In the genomic region with DNA sequence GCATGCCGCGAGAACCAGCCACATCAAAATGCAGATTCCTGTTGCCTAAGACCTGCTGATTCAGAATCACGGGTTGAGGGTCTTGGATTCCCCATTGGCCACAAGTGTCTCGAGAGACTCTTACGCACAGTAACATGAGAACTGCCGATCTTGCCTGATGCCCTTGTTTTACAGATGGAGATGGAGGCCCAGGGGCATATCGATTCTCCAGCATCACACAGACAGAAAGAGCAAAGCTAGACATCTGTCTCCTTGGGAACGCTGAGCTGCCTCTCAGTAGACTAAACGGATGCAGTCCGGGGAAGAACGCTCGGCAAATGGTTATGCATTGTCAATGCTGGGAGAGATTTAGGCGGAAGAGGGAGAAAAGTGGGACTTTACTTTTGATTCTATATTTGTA, we compare ENCODE assay signal across 2 cellular contexts.
TF ChIP-seq lines count a peak whose summit lies in the region.

No MANE protein-coding gene starts in this region.

TF ChIP-seq in GM23338, 12 proteins besides CTCF, POLR2A, EP300 and RAD21 (continued from another document):
- TF ChIP-seq, protein P1, sequence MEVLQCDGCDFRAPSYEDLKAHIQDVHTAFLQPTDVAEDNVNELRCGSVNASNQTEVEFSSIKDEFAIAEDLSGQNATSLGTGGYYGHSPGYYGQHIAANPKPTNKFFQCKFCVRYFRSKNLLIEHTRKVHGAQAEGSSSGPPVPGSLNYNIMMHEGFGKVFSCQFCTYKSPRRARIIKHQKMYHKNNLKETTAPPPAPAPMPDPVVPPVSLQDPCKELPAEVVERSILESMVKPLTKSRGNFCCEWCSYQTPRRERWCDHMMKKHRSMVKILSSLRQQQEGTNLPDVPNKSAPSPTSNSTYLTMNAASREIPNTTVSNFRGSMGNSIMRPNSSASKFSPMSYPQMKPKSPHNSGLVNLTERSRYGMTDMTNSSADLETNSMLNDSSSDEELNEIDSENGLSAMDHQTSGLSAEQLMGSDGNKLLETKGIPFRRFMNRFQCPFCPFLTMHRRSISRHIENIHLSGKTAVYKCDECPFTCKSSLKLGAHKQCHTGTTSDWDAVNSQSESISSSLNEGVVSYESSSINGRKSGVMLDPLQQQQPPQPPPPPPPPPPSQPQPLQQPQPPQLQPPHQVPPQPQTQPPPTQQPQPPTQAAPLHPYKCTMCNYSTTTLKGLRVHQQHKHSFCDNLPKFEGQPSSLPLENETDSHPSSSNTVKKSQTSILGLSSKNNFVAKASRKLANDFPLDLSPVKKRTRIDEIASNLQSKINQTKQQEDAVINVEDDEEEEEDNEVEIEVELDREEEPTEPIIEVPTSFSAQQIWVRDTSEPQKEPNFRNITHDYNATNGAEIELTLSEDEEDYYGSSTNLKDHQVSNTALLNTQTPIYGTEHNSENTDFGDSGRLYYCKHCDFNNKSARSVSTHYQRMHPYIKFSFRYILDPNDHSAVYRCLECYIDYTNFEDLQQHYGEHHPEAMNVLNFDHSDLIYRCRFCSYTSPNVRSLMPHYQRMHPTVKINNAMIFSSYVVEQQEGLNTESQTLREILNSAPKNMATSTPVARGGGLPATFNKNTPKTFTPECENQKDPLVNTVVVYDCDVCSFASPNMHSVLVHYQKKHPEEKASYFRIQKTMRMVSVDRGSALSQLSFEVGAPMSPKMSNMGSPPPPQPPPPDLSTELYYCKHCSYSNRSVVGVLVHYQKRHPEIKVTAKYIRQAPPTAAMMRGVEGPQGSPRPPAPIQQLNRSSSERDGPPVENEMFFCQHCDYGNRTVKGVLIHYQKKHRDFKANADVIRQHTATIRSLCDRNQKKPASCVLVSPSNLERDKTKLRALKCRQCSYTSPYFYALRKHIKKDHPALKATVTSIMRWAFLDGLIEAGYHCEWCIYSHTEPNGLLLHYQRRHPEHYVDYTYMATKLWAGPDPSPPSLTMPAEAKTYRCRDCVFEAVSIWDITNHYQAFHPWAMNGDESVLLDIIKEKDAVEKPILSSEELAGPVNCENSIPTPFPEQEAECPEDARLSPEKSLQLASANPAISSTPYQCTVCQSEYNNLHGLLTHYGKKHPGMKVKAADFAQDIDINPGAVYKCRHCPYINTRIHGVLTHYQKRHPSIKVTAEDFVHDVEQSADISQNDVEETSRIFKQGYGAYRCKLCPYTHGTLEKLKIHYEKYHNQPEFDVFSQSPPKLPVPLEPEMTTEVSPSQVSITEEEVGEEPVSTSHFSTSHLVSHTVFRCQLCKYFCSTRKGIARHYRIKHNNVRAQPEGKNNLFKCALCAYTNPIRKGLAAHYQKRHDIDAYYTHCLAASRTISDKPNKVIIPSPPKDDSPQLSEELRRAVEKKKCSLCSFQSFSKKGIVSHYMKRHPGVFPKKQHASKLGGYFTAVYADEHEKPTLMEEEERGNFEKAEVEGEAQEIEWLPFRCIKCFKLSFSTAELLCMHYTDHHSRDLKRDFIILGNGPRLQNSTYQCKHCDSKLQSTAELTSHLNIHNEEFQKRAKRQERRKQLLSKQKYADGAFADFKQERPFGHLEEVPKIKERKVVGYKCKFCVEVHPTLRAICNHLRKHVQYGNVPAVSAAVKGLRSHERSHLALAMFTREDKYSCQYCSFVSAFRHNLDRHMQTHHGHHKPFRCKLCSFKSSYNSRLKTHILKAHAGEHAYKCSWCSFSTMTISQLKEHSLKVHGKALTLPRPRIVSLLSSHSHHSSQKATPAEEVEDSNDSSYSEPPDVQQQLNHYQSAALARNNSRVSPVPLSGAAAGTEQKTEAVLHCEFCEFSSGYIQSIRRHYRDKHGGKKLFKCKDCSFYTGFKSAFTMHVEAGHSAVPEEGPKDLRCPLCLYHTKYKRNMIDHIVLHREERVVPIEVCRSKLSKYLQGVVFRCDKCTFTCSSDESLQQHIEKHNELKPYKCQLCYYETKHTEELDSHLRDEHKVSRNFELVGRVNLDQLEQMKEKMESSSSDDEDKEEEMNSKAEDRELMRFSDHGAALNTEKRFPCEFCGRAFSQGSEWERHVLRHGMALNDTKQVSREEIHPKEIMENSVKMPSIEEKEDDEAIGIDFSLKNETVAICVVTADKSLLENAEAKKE (CRISPR knock-in tag; IDR thresholded peaks at IDR 0.05), result no peak
- TF ChIP-seq REST (IDR thresholded peaks at IDR 0.05; ENCODE audit: unreplicated experiment) (no peak), CREB1 (CRISPR knock-in tag; IDR thresholded peaks at IDR 0.05; ENCODE audit: low read depth) (no peak), NANOG (IDR thresholded peaks at IDR 0.05; ENCODE audit: borderline replicate concordance) (no peak), ETS1 (IDR thresholded peaks at IDR 0.05) (no peak)

TF ChIP-seq in WTC11, 78 proteins besides CTCF, POLR2A, EP300 and RAD21 (continued from another document):
- TF ChIP-seq HMGXB4 (CRISPR knock-in tag; IDR thresholded peaks at IDR 0.05), result no peak
- TF ChIP-seq ESRRA (CRISPR knock-in tag; IDR thresholded peaks at IDR 0.05; ENCODE audit: borderline replicate concordance), result no peak
- TF ChIP-seq NR3C1 (CRISPR knock-in tag; conservative IDR thresholded peaks at IDR 0.05; ENCODE audit: low read depth), result no peak
